ENCODE assay signal across 21 cellular contexts in the genomic region with DNA sequence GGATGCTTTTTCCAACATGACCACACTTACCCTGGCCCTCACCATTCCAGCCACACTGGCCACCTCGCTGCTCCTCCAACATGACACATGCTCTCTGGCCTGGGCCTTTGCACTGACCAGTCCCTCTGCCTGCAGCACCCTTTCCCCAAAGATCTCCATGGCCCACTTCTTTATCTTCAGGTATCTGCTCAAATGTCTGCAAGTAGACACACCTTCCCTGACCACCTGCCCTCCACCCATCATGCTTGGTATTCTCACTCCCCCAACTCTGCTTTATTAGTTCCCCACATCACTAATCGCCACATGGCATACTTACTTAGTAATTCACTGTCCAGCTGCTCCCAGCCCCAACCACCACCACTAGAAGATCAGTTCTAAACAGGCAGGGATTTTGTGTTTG.
A peak's percentile ranks its signal among the peaks of the same experiment; 100 is the strongest.
DNase-seq lines count a peak whose midpoint lies in the region; ATAC-seq and TF ChIP-seq lines count a peak whose summit lies in the region.
"Had no signal": no experiment of that assay in that cellular context is flagged by ENCODE, and none has a peak within 500 bp of the region (broad histone marks: within the 10 kb centered on the region; RNA-seq: fewer than 3 reads in every experiment).

No MANE protein-coding gene starts in this region.

- no peaks in the 10 kb centered on the region for H3K36me3 ChIP-seq in esophagus muscularis mucosa
- H3K36me3 ChIP-seq in vagina = no peaks in the 10 kb centered on the region
- H3K36me3 ChIP-seq: BE2C; BLaER1 treated with 17β-estradiol and CSF1 and Interleukin-3, amounts not matched to agents 10 nM and 100 nM; HAP-1 had no signal

- no peak for TF ChIP-seq CTCF in esophagus muscularis mucosa (IDR thresholded peaks at IDR 0.05)
- no peak for TF ChIP-seq CTCF in osteocyte (IDR thresholded peaks at IDR 0.05)
- no peak for TF ChIP-seq CTCF in vagina (IDR thresholded peaks at IDR 0.05)

- H3K4me1 ChIP-seq in esophagus muscularis mucosa (no peaks in the 10 kb centered on the region), vagina (no peaks in the 10 kb centered on the region)
- H3K4me1 ChIP-seq: BE2C, HAP-1 had no signal

- H3K27ac Mint-ChIP-seq in osteocyte (ENCODE audit: unreplicated experiment) = no peak overlapping the region
- H3K27ac Mint-ChIP-seq in effector memory CD8-positive, alpha-beta T cell = no peak overlapping the region
- H3K27ac Mint-ChIP-seq: CD14-positive monocyte; CD4-positive, alpha-beta T cell; CD8-positive, alpha-beta memory T cell; HFFc6 had no signal

- no peak for TF ChIP-seq POLR2A in esophagus muscularis mucosa (IDR thresholded peaks at IDR 0.05; ENCODE audit: low read depth)
- TF ChIP-seq POLR2A in vagina (IDR thresholded peaks at IDR 0.05) = no peak

- peak; percentile 22 for DNase-seq in NCI-H82 (lab: John Stamatoyannopoulos, UW)
- DNase-seq in NCI-H82 treated with DMSO at 0.1 percent for 48 hours (lab: John Stamatoyannopoulos, UW; ENCODE audit: unreplicated experiment) = no peak
- peak; percentile 78 for DNase-seq in esophagus muscularis mucosa (ENCODE audit: extremely low spot score)
- peak; percentile 60 for DNase-seq in osteocyte (ENCODE audit: extremely low spot score, unreplicated experiment)
- DNase-seq in vagina (ENCODE audit: extremely low spot score in 2 of 2) = peak; percentile 46 to 74
- DNase-seq in NCI-H2171 (lab: John Stamatoyannopoulos, UW) = no peak
- DNase-seq in effector memory CD8-positive, alpha-beta T cell = no peak
- DNase-seq in NCI-H1694 (lab: John Stamatoyannopoulos, UW) = no peak
- DNase-seq: BE2C; Calu3; CD4-positive, alpha-beta T cell; CD8-positive, alpha-beta memory T cell; COR-L47; DMS53; DMS79 treated with DMSO at 0.1 percent for 48 hours; GOT3; HFFc6 had no signal

- H3K4me3 ChIP-seq in esophagus muscularis mucosa (no peak overlapping the region), vagina (no peak overlapping the region)
- H3K4me3 ChIP-seq: BLaER1 treated with 17β-estradiol and CSF1 and Interleukin-3, amounts not matched to agents 10 nM and 100 nM; HAP-1 had no signal

- H3K36me3 Mint-ChIP-seq in osteocyte (ENCODE audit: unreplicated experiment) = no peaks in the 10 kb centered on the region
- no peaks in the 10 kb centered on the region for H3K36me3 Mint-ChIP-seq in effector memory CD8-positive, alpha-beta T cell (ENCODE audit: insufficient read depth)
- H3K36me3 Mint-ChIP-seq: CD8-positive, alpha-beta memory T cell had no signal

- peaks cover 4% of the 10 kb centered on the region for H3K27me3 Mint-ChIP-seq in osteocyte (ENCODE audit: unreplicated experiment)
- peaks cover 0 to 17% of the 10 kb centered on the region in 2 donors for H3K27me3 Mint-ChIP-seq in effector memory CD8-positive, alpha-beta T cell
- H3K27me3 Mint-ChIP-seq: CD4-positive, alpha-beta T cell had no signal

- H3K27ac ChIP-seq in esophagus muscularis mucosa (replicated peaks in 1 of 4) = no peak overlapping the region
- no peak overlapping the region for H3K27ac ChIP-seq in vagina
- H3K27ac ChIP-seq: 22Rv1; BLaER1 treated with 17β-estradiol and CSF1 and Interleukin-3, amounts not matched to agents 10 nM and 100 nM had no signal

- no peak overlapping the region for H3K4me3 Mint-ChIP-seq in osteocyte (ENCODE audit: unreplicated experiment)
- H3K4me3 Mint-ChIP-seq in effector memory CD8-positive, alpha-beta T cell = no peak overlapping the region
- H3K4me3 Mint-ChIP-seq: CD14-positive monocyte; CD4-positive, alpha-beta T cell; CD8-positive, alpha-beta memory T cell; HFFc6 had no signal

- intact Hi-C loops in esophagus muscularis mucosa (cut with DNase I) = no loop called here
- intact Hi-C loops in vagina (cut with DNase I) = no loop called here

- no peaks in the 10 kb centered on the region for H3K4me1 Mint-ChIP-seq in osteocyte (ENCODE audit: unreplicated experiment)
- no peaks in the 10 kb centered on the region for H3K4me1 Mint-ChIP-seq in effector memory CD8-positive, alpha-beta T cell (ENCODE audit: low read depth in 2 of 2)
- H3K4me1 Mint-ChIP-seq: CD8-positive, alpha-beta memory T cell had no signal

- H3K9me3 ChIP-seq in esophagus muscularis mucosa = no peaks in the 10 kb centered on the region
- no peaks in the 10 kb centered on the region for H3K9me3 ChIP-seq in vagina
- H3K9me3 ChIP-seq: BE2C, HAP-1 had no signal

- no peak for ATAC-seq in effector memory CD8-positive, alpha-beta T cell (replicated peaks)

- no peak for TF ChIP-seq EP300 in esophagus muscularis mucosa (IDR thresholded peaks at IDR 0.05)

- no peaks in the 10 kb centered on the region for H3K9me3 Mint-ChIP-seq in osteocyte (ENCODE audit: unreplicated experiment)
- peaks cover 0 to 8% of the 10 kb centered on the region in 2 donors for H3K9me3 Mint-ChIP-seq in effector memory CD8-positive, alpha-beta T cell
- H3K9me3 Mint-ChIP-seq: CD14-positive monocyte; CD4-positive, alpha-beta T cell had no signal

- 92% methylated on average over 2 of the region's 2 CpGs for WGBS in esophagus muscularis mucosa

- H3K27me3 ChIP-seq in esophagus muscularis mucosa (no peaks in the 10 kb centered on the region), vagina (no peaks in the 10 kb centered on the region)
- H3K27me3 ChIP-seq: BE2C; BLaER1 treated with 17β-estradiol and CSF1 and Interleukin-3, amounts not matched to agents 10 nM and 100 nM had no signal

Comparison
In these comparisons a context has a peak if more than half of its experiments do, and no peak if none do; other contexts are left out.
1. DNase-seq: peak in NCI-H82 (single experiment), esophagus muscularis mucosa (single experiment), osteocyte (single experiment) and vagina (2 of 2); none in NCI-H82 treated with DMSO at 0.1 percent for 48 hours (single experiment), NCI-H2171 (single experiment), effector memory CD8-positive, alpha-beta T cell (0 of 3) and NCI-H1694 (single experiment).